11 cellular contexts compared by ENCODE assay signal in the genomic region with DNA sequence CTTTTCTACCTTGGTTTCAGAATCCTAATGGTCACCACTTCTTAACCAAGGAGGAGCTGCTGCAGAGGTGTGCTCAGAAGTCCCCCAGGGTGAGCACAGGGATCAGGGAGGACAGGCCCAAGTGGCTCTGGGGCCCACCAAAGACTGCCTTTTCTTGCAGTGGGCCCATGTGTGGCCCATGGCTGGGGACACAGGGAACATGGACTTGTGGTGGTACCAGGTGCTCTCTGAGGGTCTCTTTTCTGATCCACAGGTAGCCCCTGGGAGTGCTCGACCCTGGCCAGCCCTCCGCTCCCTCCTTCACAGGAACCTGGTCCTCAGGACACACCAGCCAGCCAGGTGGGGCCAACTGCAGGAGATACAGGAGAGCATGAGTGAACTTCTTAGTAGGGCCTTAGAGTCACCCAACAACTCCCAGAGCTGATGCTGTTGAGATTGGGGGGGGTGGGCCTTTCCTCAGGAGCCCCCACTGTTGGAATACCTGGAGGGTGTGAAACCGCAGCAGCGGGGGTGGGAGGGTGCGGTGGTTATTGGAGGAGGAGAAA. TPM values are rescaled to one million over a fixed set of nuclear protein-coding genes. Genes with fewer than 3 reads are reported as not detected.
DNase-seq lines count a peak whose midpoint lies in the region; ATAC-seq and TF ChIP-seq lines count a peak whose summit lies in the region.
"Had no signal": no experiment of that assay in that cellular context is flagged by ENCODE, and none has a peak within 500 bp of the region (broad histone marks: within the 10 kb centered on the region; RNA-seq: fewer than 3 reads in every experiment).

No MANE protein-coding gene starts in this region.

- peaks cover 7% of the 10 kb centered on the region for H3K27me3 Mint-ChIP-seq in CD4-positive, CD25-positive, alpha-beta regulatory T cell
- no peaks in the 10 kb centered on the region for H3K27me3 Mint-ChIP-seq in chondrocyte (ENCODE audit: low read depth)

- H3K9ac ChIP-seq in KMS-11 (0 out of 2 replicates have a peak overlapping the region, but pooled peaks have one; percentile 81), neuronal stem cell (ENCODE audit: low read depth, low read length, poor library complexity) (no peak overlapping the region)

- ATAC-seq in CD4-positive, CD25-positive, alpha-beta regulatory T cell (ENCODE audit: low read depth in 2 of 2): no peak
- ATAC-seq in GM21737 (IDR thresholded peaks at IDR 0.05; ENCODE audit: unreplicated experiment): no peak

- H3K4me2 ChIP-seq in KMS-11: peak overlapping the region; percentile 87
- no peak overlapping the region for H3K4me2 ChIP-seq in neuronal stem cell (ENCODE audit: insufficient read depth, low read length, poor library complexity, severe bottlenecking)

- H3K23ac ChIP-seq in neuronal stem cell (ENCODE audit: low read depth, low read length, poor library complexity): no peak overlapping the region

- H4K20me1 ChIP-seq in KMS-11 (ENCODE audit: insufficient read depth): no peaks in the 10 kb centered on the region

- peaks cover 22% of the 10 kb centered on the region for H3K79me1 ChIP-seq in neuronal stem cell (ENCODE audit: low read depth, low read length)

- no peak overlapping the region for H3K27ac ChIP-seq in CD4-positive, CD25-positive, alpha-beta regulatory T cell (ENCODE audit: insufficient read depth, low read length, poor library complexity, severe bottlenecking)
- no peak overlapping the region; the same call in 1 of the 2 replicates for H3K27ac ChIP-seq in KMS-11
- H3K27ac ChIP-seq in neuronal stem cell (replicated peaks; ENCODE audit: low read length): no peak overlapping the region
- H3K27ac ChIP-seq: SJSA1 had no signal

- H3K18ac ChIP-seq in neuronal stem cell (ENCODE audit: low read length): no peak overlapping the region

- H3K4me3 ChIP-seq in CD4-positive, CD25-positive, alpha-beta regulatory T cell (ENCODE audit: low read depth, low read length): no peak overlapping the region
- no peak overlapping the region for H3K4me3 ChIP-seq in KMS-11 (IDR thresholded peaks at IDR 0.05; ENCODE audit: insufficient read depth, low read depth, low read length)
- peak overlapping the region in 1 of 2 donors; percentile 83 for H3K4me3 ChIP-seq in neuronal stem cell (ENCODE audit: low read length in 2 of 2)
- H3K4me3 ChIP-seq: lung had no signal

- H2BK12ac ChIP-seq in neuronal stem cell (ENCODE audit: low read length): no peak overlapping the region

- H4K91ac ChIP-seq in neuronal stem cell (ENCODE audit: low read depth, low read length, poor library complexity): no peak overlapping the region

- H3K27ac Mint-ChIP-seq in CD4-positive, CD25-positive, alpha-beta regulatory T cell: peak overlapping the region in 1 of 3 donors; percentile 65
- H3K27ac Mint-ChIP-seq in chondrocyte (ENCODE audit: unreplicated experiment): peak overlapping the region; percentile 80

- H3K36me3 ChIP-seq in CD4-positive, CD25-positive, alpha-beta regulatory T cell (ENCODE audit: control insufficient read depth, insufficient read depth, low read length): peaks cover 39% of the 10 kb centered on the region
- no peaks in the 10 kb centered on the region for H3K36me3 ChIP-seq in KMS-11 (ENCODE audit: insufficient read depth)
- H3K36me3 ChIP-seq in neuronal stem cell (replicated peaks in 1 of 2; ENCODE audit: control insufficient read depth in 2 of 2, insufficient read depth in 2 of 2, low read length in 2 of 2): peaks cover 40 to 58% of the 10 kb centered on the region in 2 donors

- no peaks in the 10 kb centered on the region for H3K9me3 ChIP-seq in CD4-positive, CD25-positive, alpha-beta regulatory T cell (ENCODE audit: control insufficient read depth in 2 of 2, low read length in 2 of 2)
- no peaks in the 10 kb centered on the region for H3K9me3 ChIP-seq in neuronal stem cell (replicated peaks in 1 of 2; ENCODE audit: control insufficient read depth in 2 of 2, insufficient read depth in 1 of 2, low read depth in 1 of 2, low read length in 2 of 2)

- peak overlapping the region in 3 of 4 donors; percentile 38 to 94 (median 63) for H3K4me3 Mint-ChIP-seq in CD4-positive, CD25-positive, alpha-beta regulatory T cell
- H3K4me3 Mint-ChIP-seq in chondrocyte (ENCODE audit: unreplicated experiment): peak overlapping the region; percentile 82

- H3K9me3 Mint-ChIP-seq in CD4-positive, CD25-positive, alpha-beta regulatory T cell: no peaks in the 10 kb centered on the region
- no peaks in the 10 kb centered on the region for H3K9me3 Mint-ChIP-seq in chondrocyte (ENCODE audit: low read depth)

- H2BK5ac ChIP-seq in neuronal stem cell (ENCODE audit: low read length): no peak overlapping the region

- H4K8ac ChIP-seq in neuronal stem cell (ENCODE audit: low read depth, low read length): no peak overlapping the region

- no peak overlapping the region for H3K4ac ChIP-seq in neuronal stem cell (ENCODE audit: low read length)

- H3K4me1 Mint-ChIP-seq in CD4-positive, CD25-positive, alpha-beta regulatory T cell: peaks cover 3 to 31% (median 21%) of the 10 kb centered on the region in 4 donors
- peaks cover 47% of the 10 kb centered on the region for H3K4me1 Mint-ChIP-seq in chondrocyte (ENCODE audit: low read depth)

- WGBS in neuronal stem cell (ENCODE audit: extremely low coverage in 2 of 2, insufficient read length in 2 of 2, insufficient replicate concordance in 1 of 2), 2 donors: no CpG with 5 or more reads among the region's 5 CpGs

- H3K14ac ChIP-seq in neuronal stem cell (ENCODE audit: low read length): no peak overlapping the region

- TF ChIP-seq CTCF in KMS-11 (conservative IDR thresholded peaks at IDR 0.05; ENCODE audit: low read depth, low read length) (no peak), chondrocyte (IDR thresholded peaks at IDR 0.05) (no peak)

- H3K79me2 ChIP-seq in KMS-11 (ENCODE audit: insufficient read depth, low read depth): peaks cover 28% of the 10 kb centered on the region

- H2AK5ac ChIP-seq in neuronal stem cell (ENCODE audit: low read depth, low read length): peak overlapping the region; percentile 43

- no peak overlapping the region for H2BK120ac ChIP-seq in neuronal stem cell (ENCODE audit: low read depth, low read length)

- H3K36me3 Mint-ChIP-seq in CD4-positive, CD25-positive, alpha-beta regulatory T cell: peaks cover 8% of the 10 kb centered on the region
- H3K36me3 Mint-ChIP-seq in chondrocyte (ENCODE audit: low read depth): peaks cover 16% of the 10 kb centered on the region

- no peak overlapping the region for H2AFZ ChIP-seq in KMS-11 (ENCODE audit: low read depth)
- no peak overlapping the region for H2AFZ ChIP-seq in neuronal stem cell (ENCODE audit: low read length)

- peaks cover 40% of the 10 kb centered on the region for H3K4me1 ChIP-seq in CD4-positive, CD25-positive, alpha-beta regulatory T cell (ENCODE audit: control insufficient read depth, insufficient read depth, low read length, poor library complexity, severe bottlenecking)
- H3K4me1 ChIP-seq in KMS-11 (ENCODE audit: low read depth, poor library complexity, severe bottlenecking) (peaks cover 19% of the 10 kb centered on the region), neuronal stem cell (ENCODE audit: control insufficient read depth in 2 of 2, insufficient read depth in 1 of 2, low read depth in 1 of 2, low read length in 2 of 2) (peaks cover 8 to 14% of the 10 kb centered on the region in 2 donors)

- no peak for DNase-seq in CD4-positive, CD25-positive, alpha-beta regulatory T cell
- DNase-seq in chondrocyte (ENCODE audit: low spot score) (peak; percentile 83), neuronal stem cell (ENCODE audit: low spot score) (no peak), cerebellar cortex (ENCODE audit: low spot score) (no peak), Ammon's horn (ENCODE audit: low spot score) (no peak), SW 1271 (lab: John Stamatoyannopoulos, UW) (no peak)
- DNase-seq: NCI-H1694 had no signal

- no peaks in the 10 kb centered on the region for H3K27me3 ChIP-seq in CD4-positive, CD25-positive, alpha-beta regulatory T cell (ENCODE audit: control insufficient read depth, insufficient read depth, low read length)
- no peaks in the 10 kb centered on the region for H3K27me3 ChIP-seq in KMS-11 (ENCODE audit: insufficient read depth, low read depth)
- H3K27me3 ChIP-seq in neuronal stem cell (ENCODE audit: control insufficient read depth in 3 of 3, insufficient read depth in 3 of 3, low read depth in 1 of 3, low read length in 3 of 3): no peaks in the 10 kb centered on the region
- H3K27me3 ChIP-seq: SJSA1 had no signal

- H2BK15ac ChIP-seq in neuronal stem cell (ENCODE audit: low read length): no peak overlapping the region

RNA-seq across cellular contexts. Expression of gene MUS81, which starts 2.0 kb away (rescaled TPM):
- total RNA-seq in CD4-positive, CD25-positive, alpha-beta regulatory T cell: 51.1 TPM
- polyA plus RNA-seq in CD4-positive, CD25-positive, alpha-beta regulatory T cell: 10 to 100 TPM; 22.7 to 24.6 (median 23.6) TPM
- 55.7 to 68.4 TPM (median 66.3 TPM) in 3 replicates for total RNA-seq in chondrocyte
- 25.3 TPM for polyA plus RNA-seq in neuronal stem cell (2013, experiment 1 of 2)
- polyA plus RNA-seq in neuronal stem cell (2013, experiment 2 of 2): 26.7 TPM

RNA-seq across cellular contexts. Expression of gene CFL1, which starts 4.3 kb away (rescaled TPM):
- total RNA-seq in CD4-positive, CD25-positive, alpha-beta regulatory T cell: 737 TPM
- 1,000 to 10,000 TPM; 2,250 to 3,209 (median 2,591) TPM for polyA plus RNA-seq in CD4-positive, CD25-positive, alpha-beta regulatory T cell
- 850 to 1,236 TPM (median 1,222 TPM) in 3 replicates for total RNA-seq in chondrocyte
- 860 TPM for polyA plus RNA-seq in neuronal stem cell (2013, experiment 1 of 2)
- 866 TPM for polyA plus RNA-seq in neuronal stem cell (2013, experiment 2 of 2)

RNA-seq across cellular contexts. Expression of gene EFEMP2, which starts 10.3 kb away (rescaled TPM):
- 5.8 TPM for total RNA-seq in CD4-positive, CD25-positive, alpha-beta regulatory T cell
- polyA plus RNA-seq in CD4-positive, CD25-positive, alpha-beta regulatory T cell: under 1 TPM; 0.21 to 0.36 (median 0.29) TPM
- total RNA-seq in chondrocyte: 174 to 310 TPM (median 290 TPM) in 3 replicates
- 44.5 TPM for polyA plus RNA-seq in neuronal stem cell (2013, experiment 1 of 2)
- 44.0 TPM for polyA plus RNA-seq in neuronal stem cell (2013, experiment 2 of 2)

RNA-seq across cellular contexts. Expression of gene CTSW, which starts 17.4 kb away (rescaled TPM):
- total RNA-seq in CD4-positive, CD25-positive, alpha-beta regulatory T cell: 12.4 TPM
- 10 to 100 TPM in 3 of 4 donors, 1 to 10 TPM in 1; 3.5 to 35.9 (median 16.9) TPM for polyA plus RNA-seq in CD4-positive, CD25-positive, alpha-beta regulatory T cell
- not detected in 3 replicates for total RNA-seq in chondrocyte
- polyA plus RNA-seq in neuronal stem cell (2013, experiment 1 of 2): not detected
- not detected for polyA plus RNA-seq in neuronal stem cell (2013, experiment 2 of 2)

RNA-seq across cellular contexts. Expression of gene FIBP, which starts 26.0 kb away (rescaled TPM):
- total RNA-seq in CD4-positive, CD25-positive, alpha-beta regulatory T cell: 29.8 TPM
- 10 to 100 TPM; 71.0 to 81.7 (median 72.7) TPM for polyA plus RNA-seq in CD4-positive, CD25-positive, alpha-beta regulatory T cell
- 82.7 to 100 TPM (median 83.5 TPM) in 3 replicates for total RNA-seq in chondrocyte
- 53.9 TPM for polyA plus RNA-seq in neuronal stem cell (2013, experiment 1 of 2)
- polyA plus RNA-seq in neuronal stem cell (2013, experiment 2 of 2): 51.6 TPM

Comparison
In these comparisons a context has a peak if more than half of its experiments do, and no peak if none do; other contexts are left out.
1. RNA of gene EFEMP2, which starts 10.3 kb away (total RNA-seq): 174 to 310 TPM in chondrocyte; 5.8 TPM in CD4-positive, CD25-positive, alpha-beta regulatory T cell (single experiment); every median in the first group is over 10 times any median in the second.